ENCODE assay signal across 12 cellular contexts in genomic region chr7:4667776-4668509, GRCh38. TPM values are rescaled to one million over a fixed set of nuclear protein-coding genes. Genes with fewer than 3 reads are reported as not detected.
DNase-seq lines count a peak whose midpoint lies in the region; ATAC-seq and TF ChIP-seq lines count a peak whose summit lies in the region.
"Had no signal": no experiment of that assay in that cellular context is flagged by ENCODE, and none has a peak within 500 bp of the region (broad histone marks: within the 10 kb centered on the region; RNA-seq: fewer than 3 reads in every experiment).

No MANE protein-coding gene starts in this region.

- 0 out of 3 replicates have a peak, but pooled peaks cover 3% of the 10 kb centered on the region for H3K36me3 Mint-ChIP-seq in GM23338 (ENCODE audit: low read depth)
- H3K36me3 Mint-ChIP-seq in activated T-cell treated with anti-CD3 and anti-CD28 coated beads, Interleukin-2, amount 50 U/mL, for 4 hours (ENCODE audit: insufficient read depth) = no peaks in the 10 kb centered on the region

- no peak overlapping the region for H3K4me3 Mint-ChIP-seq in GM23338
- H3K4me3 Mint-ChIP-seq in activated T-cell treated with anti-CD3 and anti-CD28 coated beads, Interleukin-2, amount 50 U/mL, for 4 hours = no peak overlapping the region

- DNase-seq in GM23338 (ENCODE audit: low spot score) = peak; percentile 3
- peak; percentile 18 to 51 for DNase-seq in foreskin fibroblast
- no peak for DNase-seq in activated T-cell treated with anti-CD3 and anti-CD28 coated beads, Interleukin-2, amount 50 U/mL, for 4 hours
- DNase-seq in stimulated activated CD4-positive, alpha-beta T cell treated with anti-CD3 and anti-CD28 coated beads, Interleukin-4, amount 100 ng/mL, for 24 hours = no peak
- DNase-seq: body of pancreas, DND-41, foreskin melanocyte, NCI-H187 had no signal

- no peak overlapping the region for H2AFZ ChIP-seq in GM23338

- peak overlapping the region; percentile 19 to 55 for H3K9ac ChIP-seq in stomach smooth muscle (ENCODE audit: low read length in 2 of 2)

- H3K4me1 Mint-ChIP-seq in GM23338 = no peaks in the 10 kb centered on the region
- no peaks in the 10 kb centered on the region for H3K4me1 Mint-ChIP-seq in activated T-cell treated with anti-CD3 and anti-CD28 coated beads, Interleukin-2, amount 50 U/mL, for 4 hours (ENCODE audit: low read depth)

- H3K27me3 ChIP-seq in GM23338 (ENCODE audit: insufficient read depth) = no peaks in the 10 kb centered on the region; the same call in 1 of the 2 replicates
- no peaks in the 10 kb centered on the region for H3K27me3 ChIP-seq in stomach smooth muscle (ENCODE audit: control insufficient read depth in 1 of 2, insufficient read depth in 2 of 2, low read length in 2 of 2)
- H3K27me3 ChIP-seq: body of pancreas had no signal

- peaks cover 11% of the 10 kb centered on the region for H3K27me3 Mint-ChIP-seq in GM23338 (ENCODE audit: insufficient read depth, low read depth, poor library complexity)
- peaks cover 2% of the 10 kb centered on the region for H3K27me3 Mint-ChIP-seq in activated T-cell treated with anti-CD3 and anti-CD28 coated beads, Interleukin-2, amount 50 U/mL, for 4 hours (ENCODE audit: low read depth)

- H3K4me2 ChIP-seq in GM23338 = no peak overlapping the region

- no peaks in the 10 kb centered on the region for H3K4me1 ChIP-seq in GM23338 (ENCODE audit: insufficient read depth)
- H3K4me1 ChIP-seq in stomach smooth muscle (ENCODE audit: control insufficient read depth, insufficient read depth, low read length) = peaks cover 28% of the 10 kb centered on the region
- H3K4me1 ChIP-seq: body of pancreas, prostate gland had no signal

- H3K9me3 Mint-ChIP-seq in GM23338 = peaks cover 42% of the 10 kb centered on the region
- H3K9me3 Mint-ChIP-seq in activated T-cell treated with anti-CD3 and anti-CD28 coated beads, Interleukin-2, amount 50 U/mL, for 4 hours = no peaks in the 10 kb centered on the region

- 0 out of 2 replicates have a peak, but pooled peaks cover 2% of the 10 kb centered on the region for H3K9me2 ChIP-seq in GM23338 (ENCODE audit: insufficient read depth)

- H4K20me1 ChIP-seq in GM23338 (replicated peaks; ENCODE audit: insufficient read depth) = no peaks in the 10 kb centered on the region

- H3K9me3 ChIP-seq in stomach smooth muscle (ENCODE audit: control insufficient read depth in 2 of 2, low read length in 2 of 2) = no peaks in the 10 kb centered on the region
- H3K9me3 ChIP-seq: body of pancreas, prostate gland had no signal

- no peaks in the 10 kb centered on the region for H3K79me2 ChIP-seq in GM23338 (replicated peaks; ENCODE audit: insufficient read depth)

- no peak for TF ChIP-seq CTCF in GM23338 (conservative IDR thresholded peaks at IDR 0.05; ENCODE audit: low read depth in 2 of 2)
- no peak for TF ChIP-seq CTCF in WI38 (IDR thresholded peaks at IDR 0.05; ENCODE audit: low read depth, low read length)
- TF ChIP-seq CTCF in foreskin fibroblast (IDR thresholded peaks at IDR 0.05; ENCODE audit: low read depth, low read length) = no peak

- ATAC-seq in GM23338 = no peak
- no peak for ATAC-seq in activated T-cell treated with anti-CD3 and anti-CD28 coated beads, Interleukin-2, amount 50 U/mL, for 4 hours
- ATAC-seq in HG03432 (IDR thresholded peaks at IDR 0.05; ENCODE audit: unreplicated experiment) = no peak
- ATAC-seq: body of pancreas had no signal

- H3K36me3 ChIP-seq in GM23338 (ENCODE audit: insufficient read depth) (no peaks in the 10 kb centered on the region), stomach smooth muscle (ENCODE audit: control insufficient read depth in 2 of 2, insufficient read depth in 2 of 2, low read length in 2 of 2) (no peaks in the 10 kb centered on the region)
- H3K36me3 ChIP-seq: prostate gland had no signal

- H3K27ac ChIP-seq in GM23338 (ENCODE audit: low read depth) = no peak overlapping the region
- peak overlapping the region; percentile 76 for H3K27ac ChIP-seq in stomach smooth muscle (ENCODE audit: low read length)
- H3K27ac ChIP-seq: body of pancreas, prostate gland had no signal

- no peaks in the 10 kb centered on the region for H3F3A ChIP-seq in GM23338 (replicated peaks; ENCODE audit: low read depth)

- H3K4me3 ChIP-seq in GM23338 (no peak overlapping the region), WI38 (ENCODE audit: low read depth, low read length) (peak overlapping the region; percentile 36), foreskin fibroblast (ENCODE audit: low read depth in 1 of 2, low read length in 2 of 2) (no peak overlapping the region), stomach smooth muscle (ENCODE audit: low read length in 2 of 2) (peak overlapping the region in 1 of 2 donors; percentile 8)
- H3K4me3 ChIP-seq: body of pancreas, prostate gland had no signal

- no peak overlapping the region for H3K27ac Mint-ChIP-seq in GM23338

TF ChIP-seq in GM23338, 12 proteins besides CTCF, POLR2A, EP300 and RAD21 (continues in another document):
- TF ChIP-seq CREB1 (CRISPR knock-in tag; IDR thresholded peaks at IDR 0.05; ENCODE audit: low read depth) (no peak), ZNF462 (CRISPR knock-in tag; IDR thresholded peaks at IDR 0.05) (no peak), JUNB (IDR thresholded peaks at IDR 0.05; ENCODE audit: unreplicated experiment) (no peak), ZNF331 (CRISPR knock-in tag; IDR thresholded peaks at IDR 0.05; ENCODE audit: low read depth) (no peak), ZNF114 (CRISPR knock-in tag; IDR thresholded peaks at IDR 0.05) (no peak), STAT1 (IDR thresholded peaks at IDR 0.05; ENCODE audit: unreplicated experiment) (no peak), EZH2 (IDR thresholded peaks at IDR 0.05; ENCODE audit: low read depth, unreplicated experiment) (no peak), POLR2AphosphoS5 (IDR thresholded peaks at IDR 0.05; ENCODE audit: low read depth) (no peak)

RNA-seq across cellular contexts. Expression of gene FOXK1, which starts 14.2 kb away (rescaled TPM):
- 12.7 and 13.9 TPM in 2 replicates for total RNA-seq in GM23338 (2014; rRNA removed; shearing (Covaris generic))
- 2.0 and 2.3 TPM in 2 replicates for polyA plus RNA-seq in GM23338 (2016; fragmentation: Nextera tagmentation; extraction: Ambion mirVana)
- total RNA-seq in activated T-cell treated with anti-CD3 and anti-CD28 coated beads, Interleukin-2, amount 50 U/mL, for 4 hours = 10 to 100 TPM; 46.6 to 47.9 (median 46.8) TPM

Comparison
In these comparisons a context has a peak if more than half of its experiments do, and no peak if none do; other contexts are left out.
1. DNase-seq: peak in GM23338 (single experiment) and foreskin fibroblast (2 of 2); none in activated T-cell treated with anti-CD3 and anti-CD28 coated beads, Interleukin-2, amount 50 U/mL, for 4 hours (single experiment) and stimulated activated CD4-positive, alpha-beta T cell treated with anti-CD3 and anti-CD28 coated beads, Interleukin-4, amount 100 ng/mL, for 24 hours (single experiment).